Comparison of ENCODE assay signal across 24 cellular contexts in the genomic region with DNA sequence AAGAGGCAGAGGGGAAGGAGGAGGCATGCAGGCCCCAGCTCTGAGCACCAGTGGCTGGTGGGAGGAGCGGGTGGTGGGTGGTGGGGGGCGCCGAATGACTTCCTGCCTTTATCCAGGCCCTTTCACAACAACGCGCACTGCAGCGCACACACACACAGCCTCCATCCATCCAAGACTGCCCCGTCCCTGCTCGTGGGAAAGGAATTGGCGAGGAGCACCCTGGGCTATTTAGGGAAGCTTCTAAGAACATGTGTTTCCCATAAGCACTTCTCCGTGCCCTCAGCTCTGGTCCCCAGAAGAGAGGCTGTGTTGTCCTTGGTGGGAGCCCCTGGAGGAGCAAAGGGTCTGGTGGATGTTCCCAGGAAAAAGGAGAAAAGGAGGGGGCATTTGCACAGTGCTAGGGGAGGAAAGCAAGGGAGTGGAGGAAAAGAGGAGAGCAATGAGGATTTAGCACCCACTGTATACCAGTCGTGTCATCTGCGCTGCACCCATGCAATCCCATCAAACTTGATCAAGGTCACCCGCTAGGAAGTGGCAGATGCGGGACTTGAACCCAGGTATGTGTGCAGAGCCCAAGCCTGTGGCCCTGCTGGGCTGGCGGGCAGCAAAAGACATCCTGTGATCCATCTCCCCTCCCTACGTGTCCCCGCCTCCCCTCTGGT. TPM values are rescaled to one million over a fixed set of nuclear protein-coding genes. Genes with fewer than 3 reads are reported as not detected.
DNase-seq lines count a peak whose midpoint lies in the region; ATAC-seq and TF ChIP-seq lines count a peak whose summit lies in the region.
"Had no signal": no experiment of that assay in that cellular context is flagged by ENCODE, and none has a peak within 500 bp of the region (broad histone marks: within the 10 kb centered on the region; RNA-seq: fewer than 3 reads in every experiment).

No MANE protein-coding gene starts in this region.

- intact Hi-C loops in HCT116 (cut with micrococcal nuclease) (no loop called here), tibial artery (cut with DNase I; ENCODE audit: low total_unique reads) (no loop called here)

- H3K4me3 Mint-ChIP-seq in nephron progenitor cell (no peak overlapping the region), glutamatergic neuron (ENCODE audit: unreplicated experiment) (no peak overlapping the region)
- H3K4me3 Mint-ChIP-seq: activated CD4-positive, alpha-beta memory T cell treated with anti-CD3 and anti-CD28 coated beads for 36 hours; activated naive CD8-positive, alpha-beta T cell treated with anti-CD3 and anti-CD28 coated beads for 36 hours; central memory CD8-positive, alpha-beta T cell; immature natural killer cell; natural killer cell had no signal

- CTCF ChIA-PET in HCT116 (lab: Charles Lee), result no interaction called here

- TF ChIP-seq RAD21 in HCT116 (IDR thresholded peaks at IDR 0.05; ENCODE audit: low read depth), result no peak

- peaks cover 0 to 8% of the 10 kb centered on the region in 2 experiments; a peak in 3 of 4 replicates for H3K4me1 ChIP-seq in HCT116 (ENCODE audit: control insufficient read depth in 1 of 2, insufficient read depth in 2 of 2, low read length in 2 of 2)
- peaks cover 0 to 21% (median 14%) of the 10 kb centered on the region in 4 donors for H3K4me1 ChIP-seq in tibial artery
- H3K4me1 ChIP-seq: HAP-1, parathyroid adenoma, sigmoid colon had no signal

- no peak for TF ChIP-seq POLR2A in HCT116 (IDR thresholded peaks at IDR 0.05; ENCODE audit: borderline replicate concordance, extremely low read depth, insufficient read depth, insufficient read length)

- peaks cover 51% of the 10 kb centered on the region for H3K36me3 Mint-ChIP-seq in nephron progenitor cell (ENCODE audit: low read depth)
- H3K36me3 Mint-ChIP-seq in glutamatergic neuron (ENCODE audit: unreplicated experiment), result no peaks in the 10 kb centered on the region
- H3K36me3 Mint-ChIP-seq: activated CD4-positive, alpha-beta memory T cell treated with anti-CD3 and anti-CD28 coated beads for 36 hours; activated naive CD8-positive, alpha-beta T cell treated with anti-CD3 and anti-CD28 coated beads for 36 hours had no signal

- RAD21 ChIA-PET in HCT116 (lab: Charles Lee; ENCODE audit: low non-redundant PET in 1 of 2, low total read pairs in 2 of 2, uncharacterized antibody in 2 of 2, unreplicated experiment in 2 of 2), result no interaction called here

- DNase-seq in HCT116 (ENCODE audit: low read depth, low spot score) (no peak), fibroblast of peridontal ligament (ENCODE audit: extremely low read depth) (peak; percentile 25), nephron progenitor cell (no peak), tibial artery (no peak), glutamatergic neuron (no peak)
- no peak for DNase-seq in activated CD4-positive, CD25-positive, alpha-beta regulatory T cell (lab: John Stamatoyannopoulos, UW)
- DNase-seq: activated CD4-positive, alpha-beta memory T cell treated with anti-CD3 and anti-CD28 coated beads for 36 hours; activated naive CD8-positive, alpha-beta T cell treated with anti-CD3 and anti-CD28 coated beads for 36 hours; dorsolateral prefrontal cortex; hippocampal formation; immature natural killer cell; natural killer cell; NCI-H1105 treated with DMSO at 0.1 percent for 48 hours; NCI-H2029 treated with DMSO at 0.1 percent for 48 hours; NCI-H345; NCI-H774; sigmoid colon had no signal

- no peak overlapping the region for H3K4me2 ChIP-seq in HCT116 (ENCODE audit: low read length)

- no peaks in the 10 kb centered on the region; the same call in 1 of the 2 replicates for H4K20me1 ChIP-seq in HCT116 (ENCODE audit: insufficient read depth)

- no peak for TF ChIP-seq CTCF in HCT116 (IDR thresholded peaks at IDR 0.05 in 2 of 3, conservative IDR thresholded peaks at IDR 0.05 in 1 of 3; ENCODE audit: borderline replicate concordance in 1 of 3, insufficient read depth in 1 of 3, low read depth in 2 of 3, low read length in 2 of 3)
- TF ChIP-seq CTCF in nephron progenitor cell (IDR thresholded peaks at IDR 0.05), result no peak
- no peak for TF ChIP-seq CTCF in tibial artery (IDR thresholded peaks at IDR 0.05)
- no peak for TF ChIP-seq CTCF in glutamatergic neuron (IDR thresholded peaks at IDR 0.05; ENCODE audit: partially characterized antibody, unreplicated experiment)

- H3K27ac Mint-ChIP-seq in nephron progenitor cell, result peak overlapping the region; percentile 7
- no peak overlapping the region for H3K27ac Mint-ChIP-seq in glutamatergic neuron (ENCODE audit: unreplicated experiment)
- H3K27ac Mint-ChIP-seq: activated CD4-positive, alpha-beta memory T cell treated with anti-CD3 and anti-CD28 coated beads for 36 hours; activated naive CD8-positive, alpha-beta T cell treated with anti-CD3 and anti-CD28 coated beads for 36 hours; natural killer cell had no signal

- H3K9me3 ChIP-seq in HCT116 (ENCODE audit: control insufficient read depth in 1 of 2, insufficient read depth in 1 of 2, low read depth in 1 of 2, low read length in 2 of 2) (no peaks in the 10 kb centered on the region), tibial artery (no peaks in the 10 kb centered on the region)
- H3K9me3 ChIP-seq: HAP-1, sigmoid colon had no signal

- ATAC-seq in HCT116 (no peak), HG03442 (IDR thresholded peaks at IDR 0.05; ENCODE audit: unreplicated experiment) (no peak), HG03457 (IDR thresholded peaks at IDR 0.05; ENCODE audit: unreplicated experiment) (no peak)
- ATAC-seq: natural killer cell had no signal

- H3K27ac ChIP-seq in HCT116 (ENCODE audit: low read depth, low read length) (0 out of 2 replicates have a peak overlapping the region, but pooled peaks have one; percentile 14), tibial artery (peak overlapping the region; percentile 11 to 48)

- BruUV-seq in HCT116 (replicated peaks; lab: Mats Ljungman, UMichigan), result no TSS peak

- H3K9ac ChIP-seq in HCT116 (ENCODE audit: low read length), result no peak overlapping the region
- H3K9ac ChIP-seq: parathyroid adenoma had no signal

- peaks cover 56% of the 10 kb centered on the region for H3K79me2 ChIP-seq in HCT116 (ENCODE audit: insufficient read depth, low read length)
- H3K79me2 ChIP-seq: parathyroid adenoma had no signal

- H3K27me3 ChIP-seq in HCT116 (ENCODE audit: insufficient read depth, low read length) (no peaks in the 10 kb centered on the region), tibial artery (no peaks in the 10 kb centered on the region)
- H3K27me3 ChIP-seq: sigmoid colon had no signal

- no peaks in the 10 kb centered on the region for H3K9me2 ChIP-seq in HCT116 (ENCODE audit: insufficient read depth)

- no peak overlapping the region for H2AFZ ChIP-seq in HCT116 (ENCODE audit: low read depth, low read length, poor library complexity, severe bottlenecking)
- H2AFZ ChIP-seq: parathyroid adenoma had no signal

- H3K4me3 ChIP-seq in HCT116 (replicated peaks in 1 of 2; ENCODE audit: low read depth in 1 of 2, low read length in 2 of 2), result no peak overlapping the region
- H3K4me3 ChIP-seq in tibial artery, result no peak overlapping the region
- H3K4me3 ChIP-seq: dorsolateral prefrontal cortex, HAP-1, sigmoid colon had no signal

- H3K9me3 Mint-ChIP-seq in nephron progenitor cell (no peaks in the 10 kb centered on the region), glutamatergic neuron (ENCODE audit: unreplicated experiment) (peaks cover 2% of the 10 kb centered on the region)
- H3K9me3 Mint-ChIP-seq: activated CD4-positive, alpha-beta memory T cell treated with anti-CD3 and anti-CD28 coated beads for 36 hours; activated naive CD8-positive, alpha-beta T cell treated with anti-CD3 and anti-CD28 coated beads for 36 hours; central memory CD8-positive, alpha-beta T cell; immature natural killer cell; natural killer cell had no signal

- H3K27me3 Mint-ChIP-seq in nephron progenitor cell (ENCODE audit: low read depth, poor library complexity), result peaks cover 2% of the 10 kb centered on the region
- peaks cover 6% of the 10 kb centered on the region for H3K27me3 Mint-ChIP-seq in glutamatergic neuron (ENCODE audit: unreplicated experiment)
- H3K27me3 Mint-ChIP-seq: activated CD4-positive, alpha-beta memory T cell treated with anti-CD3 and anti-CD28 coated beads for 36 hours; activated naive CD8-positive, alpha-beta T cell treated with anti-CD3 and anti-CD28 coated beads for 36 hours; central memory CD8-positive, alpha-beta T cell had no signal

- H3K36me3 ChIP-seq in HCT116 (ENCODE audit: control insufficient read depth in 1 of 2, insufficient read depth in 2 of 2, low read length in 2 of 2), result peaks cover 79 to 84% of the 10 kb centered on the region in 2 experiments
- H3K36me3 ChIP-seq in tibial artery, result peaks cover 17 to 88% (median 56%) of the 10 kb centered on the region in 3 donors

- POLR2A ChIA-PET in HCT116 (lab: Charles Lee), result no interaction called here

- H3K4me1 Mint-ChIP-seq in nephron progenitor cell, result peaks cover 28% of the 10 kb centered on the region
- H3K4me1 Mint-ChIP-seq in glutamatergic neuron (ENCODE audit: low read depth, unreplicated experiment), result peaks cover 3% of the 10 kb centered on the region

TF ChIP-seq in HCT116, 20 proteins besides CTCF, POLR2A, EP300 and RAD21 (continues in another document):
- TF ChIP-seq FOSL1 (IDR thresholded peaks at IDR 0.05; ENCODE audit: low read depth), result no peak
- TF ChIP-seq CBX3 (IDR thresholded peaks at IDR 0.05; ENCODE audit: low read depth), result no peak
- TF ChIP-seq POLR2AphosphoS5 (IDR thresholded peaks at IDR 0.05; ENCODE audit: low read depth, low read length), result no peak
- no peak for TF ChIP-seq ZFX (IDR thresholded peaks at IDR 0.05)
- no peak for TF ChIP-seq SRF (IDR thresholded peaks at IDR 0.05; ENCODE audit: low read depth)
- TF ChIP-seq, protein P1, sequence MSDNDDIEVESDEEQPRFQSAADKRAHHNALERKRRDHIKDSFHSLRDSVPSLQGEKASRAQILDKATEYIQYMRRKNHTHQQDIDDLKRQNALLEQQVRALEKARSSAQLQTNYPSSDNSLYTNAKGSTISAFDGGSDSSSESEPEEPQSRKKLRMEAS (IDR thresholded peaks at IDR 0.05), result no peak

RNA-seq across cellular contexts. Expression of a gene that starts 28.1 kb away (rescaled TPM):
- total RNA-seq in HCT116 (2021; ENCODE audit: unreplicated experiment), result 164 TPM
- polyA plus RNA-seq in HCT116 (2012), result 167 and 209 TPM in 2 replicates
- total RNA-seq in glutamatergic neuron (ENCODE audit: unreplicated experiment), result 0.29 TPM
- polyA plus RNA-seq: immature natural killer cell had no signal

RNA-seq across cellular contexts. Expression of a gene that starts 54.4 kb away (rescaled TPM):
- total RNA-seq in HCT116 (2021; ENCODE audit: unreplicated experiment) (11.6 TPM), glutamatergic neuron (ENCODE audit: unreplicated experiment) (1.1 TPM)
- 16.5 and 17.4 TPM in 2 replicates for polyA plus RNA-seq in HCT116 (2012)
- total RNA-seq: endothelial cell of umbilical vein, liver, natural killer cell had no signal
- polyA plus RNA-seq: immature natural killer cell had no signal

Comparison
In these comparisons a context has a peak if more than half of its experiments do, and no peak if none do; other contexts are left out.
1. RNA of a gene that starts 28.1 kb away (total RNA-seq): 164 TPM in HCT116 (single experiment); 0.29 TPM in glutamatergic neuron (single experiment); every median in the first group is over 100 times any median in the second.